21 cellular contexts compared by ENCODE assay signal in genomic region chr7:23787272-23787671, GRCh38.
"Had no signal": no experiment of that assay in that cellular context is flagged by ENCODE, and none has a peak within 500 bp of the region (broad histone marks: within the 10 kb centered on the region; RNA-seq: fewer than 3 reads in every experiment).

No MANE protein-coding gene starts in this region.

- H3K4me3 ChIP-seq: adrenal gland, dorsolateral prefrontal cortex, gastrocnemius medialis, heart left ventricle, lower lobe of right lung, psoas muscle, right lobe of liver, smooth muscle cell, suprapubic skin had no signal

- H3K9me3 Mint-ChIP-seq: activated CD4-positive, alpha-beta memory T cell treated with anti-CD3 and anti-CD28 coated beads for 36 hours; activated naive CD4-positive, alpha-beta T cell treated with anti-CD3 and anti-CD28 coated beads, Interleukin-2, amount 10 ng/mL, durations not matched to agents 7 days and 5 days; activated T-cell treated with anti-CD3 and anti-CD28 coated beads, Interleukin-2, amount 50 U/mL, for 24 hours; nephron had no signal

- H3K36me3 Mint-ChIP-seq: activated CD4-positive, alpha-beta memory T cell treated with anti-CD3 and anti-CD28 coated beads for 36 hours; activated CD8-positive, alpha-beta memory T cell treated with anti-CD3 and anti-CD28 coated beads, Interleukin-2, amount 10 ng/mL, durations not matched to agents 7 days and 5 days; activated naive CD4-positive, alpha-beta T cell treated with anti-CD3 and anti-CD28 coated beads, Interleukin-2, amount 10 ng/mL, durations not matched to agents 7 days and 5 days had no signal

- H3K27ac Mint-ChIP-seq: activated CD4-positive, alpha-beta memory T cell treated with anti-CD3 and anti-CD28 coated beads for 36 hours; activated CD8-positive, alpha-beta memory T cell treated with anti-CD3 and anti-CD28 coated beads, Interleukin-2, amount 10 ng/mL, durations not matched to agents 7 days and 5 days; activated naive CD4-positive, alpha-beta T cell treated with anti-CD3 and anti-CD28 coated beads, Interleukin-2, amount 10 ng/mL, durations not matched to agents 7 days and 5 days; activated T-cell treated with anti-CD3 and anti-CD28 coated beads, Interleukin-2, amount 50 U/mL, for 24 hours; endodermal cell; nephron had no signal

- H3K9me3 ChIP-seq: adrenal gland, gastrocnemius medialis, heart left ventricle, lower lobe of right lung, psoas muscle, right lobe of liver, suprapubic skin had no signal

- H3K4me3 Mint-ChIP-seq: activated CD4-positive, alpha-beta memory T cell treated with anti-CD3 and anti-CD28 coated beads for 36 hours; activated CD8-positive, alpha-beta memory T cell treated with anti-CD3 and anti-CD28 coated beads, Interleukin-2, amount 10 ng/mL, durations not matched to agents 7 days and 5 days; activated naive CD4-positive, alpha-beta T cell treated with anti-CD3 and anti-CD28 coated beads, Interleukin-2, amount 10 ng/mL, durations not matched to agents 7 days and 5 days; activated T-cell treated with anti-CD3 and anti-CD28 coated beads, Interleukin-2, amount 50 U/mL, for 24 hours; endodermal cell; nephron had no signal

- H3K27me3 Mint-ChIP-seq: activated CD4-positive, alpha-beta memory T cell treated with anti-CD3 and anti-CD28 coated beads for 36 hours; activated CD8-positive, alpha-beta memory T cell treated with anti-CD3 and anti-CD28 coated beads, Interleukin-2, amount 10 ng/mL, durations not matched to agents 7 days and 5 days; activated naive CD4-positive, alpha-beta T cell treated with anti-CD3 and anti-CD28 coated beads, Interleukin-2, amount 10 ng/mL, durations not matched to agents 7 days and 5 days; activated T-cell treated with anti-CD3 and anti-CD28 coated beads, Interleukin-2, amount 50 U/mL, for 24 hours had no signal

- H3K36me3 ChIP-seq: adrenal gland, gastrocnemius medialis, heart left ventricle, lower lobe of right lung, right lobe of liver, suprapubic skin had no signal

- DNase-seq: activated CD4-positive, alpha-beta memory T cell treated with anti-CD3 and anti-CD28 coated beads for 36 hours; activated CD8-positive, alpha-beta memory T cell treated with anti-CD3 and anti-CD28 coated beads, Interleukin-2, amount 10 ng/mL, durations not matched to agents 7 days and 5 days; activated naive CD4-positive, alpha-beta T cell treated with anti-CD3 and anti-CD28 coated beads, Interleukin-2, amount 10 ng/mL, durations not matched to agents 7 days and 5 days; activated T-cell treated with anti-CD3 and anti-CD28 coated beads, Interleukin-2, amount 50 U/mL, for 24 hours; adrenal gland; dorsolateral prefrontal cortex; endodermal cell; erythroblast; gastrocnemius medialis; heart left ventricle; left colon; lower lobe of right lung; psoas muscle; right lobe of liver; stimulated activated CD4-positive, alpha-beta T cell treated with anti-CD3 and anti-CD28 coated beads, Interleukin-4, amount 100 ng/mL, for 4 hours; stimulated activated CD8-positive, alpha-beta memory T cell treated with anti-CD3 and anti-CD28 coated beads, Interleukin-4, amount 100 ng/mL, for 48 hours; stimulated activated naive CD4-positive, alpha-beta T cell treated with Interleukin-2 at 50 U/mL for 16 hours; trophoblast cell had no signal

- H3K27ac ChIP-seq: adrenal gland, dorsolateral prefrontal cortex, gastrocnemius medialis, heart left ventricle, lower lobe of right lung, psoas muscle, right lobe of liver, suprapubic skin had no signal

- H3K27me3 ChIP-seq: adrenal gland, dorsolateral prefrontal cortex, gastrocnemius medialis, heart left ventricle, right lobe of liver, suprapubic skin had no signal

- H3K4me1 ChIP-seq: adrenal gland, gastrocnemius medialis, heart left ventricle, lower lobe of right lung, psoas muscle, right lobe of liver, suprapubic skin had no signal

- H3K4me1 Mint-ChIP-seq: activated naive CD4-positive, alpha-beta T cell treated with anti-CD3 and anti-CD28 coated beads, Interleukin-2, amount 10 ng/mL, durations not matched to agents 7 days and 5 days; nephron had no signal
